19 cellular contexts compared by ENCODE assay signal in genomic region chr1:246155923-246156322, GRCh38.
A peak's percentile ranks its signal among the peaks of the same experiment; 100 is the strongest.
DNase-seq lines count a peak whose midpoint lies in the region; TF ChIP-seq lines count a peak whose summit lies in the region.
"Had no signal": no experiment of that assay in that cellular context is flagged by ENCODE, and none has a peak within 500 bp of the region (broad histone marks: within the 10 kb centered on the region; RNA-seq: fewer than 3 reads in every experiment).

No MANE protein-coding gene starts in this region.

- H3K27me3 ChIP-seq in BLaER1 treated with 17β-estradiol and CSF1 and Interleukin-3, amounts not matched to agents 10 nM and 100 nM, result no peaks in the 10 kb centered on the region
- H3K27me3 ChIP-seq in tibial artery, result no peaks in the 10 kb centered on the region
- H3K27me3 ChIP-seq: BE2C had no signal

- peak; percentile 39 for DNase-seq in LoVo (ENCODE audit: low spot score)
- peak; percentile 44 for DNase-seq in dermis blood vessel endothelial cell
- peak; percentile 25 for DNase-seq in renal cortical epithelial cell (ENCODE audit: low read depth)
- DNase-seq in superior temporal gyrus (ENCODE audit: extremely low spot score), result no peak
- no peak for DNase-seq in NCI-H1105 (lab: John Stamatoyannopoulos, UW)
- no peak for DNase-seq in tibial artery
- DNase-seq in NOMO-1 treated with DMSO at 0.1 percent for 48 hours (lab: John Stamatoyannopoulos, UW; ENCODE audit: unreplicated experiment), result no peak
- DNase-seq: activated CD4-positive, alpha-beta memory T cell treated with anti-CD3 and anti-CD28 coated beads for 36 hours; activated naive CD8-positive, alpha-beta T cell treated with anti-CD3 and anti-CD28 coated beads for 36 hours; BE2C; DMS 273 treated with DMSO at 0.1 percent for 48 hours; effector CD8-positive, alpha-beta T cell; mammary epithelial cell; NCI-H1092; NCI-H69; substantia nigra; T-helper 1 cell; WERI-Rb-1 had no signal

- peaks cover 7 to 93% (median 38%) of the 10 kb centered on the region in 10 experiments; a peak in 19 of 20 replicates for H3K4me1 ChIP-seq in BLaER1 treated with 17β-estradiol and CSF1 and Interleukin-3, amounts not matched to agents 10 nM and 100 nM
- peaks cover 0 to 18% (median 0%) of the 10 kb centered on the region in 4 donors for H3K4me1 ChIP-seq in tibial artery
- H3K4me1 ChIP-seq: BE2C had no signal

- no peaks in the 10 kb centered on the region for H4K20me1 ChIP-seq in BLaER1 treated with 17β-estradiol and CSF1 and Interleukin-3, amounts not matched to agents 10 nM and 100 nM

- H3K36me3 ChIP-seq in BLaER1 treated with 17β-estradiol and CSF1 and Interleukin-3, amounts not matched to agents 10 nM and 100 nM, result no peaks in the 10 kb centered on the region
- no peaks in the 10 kb centered on the region for H3K36me3 ChIP-seq in tibial artery
- H3K36me3 ChIP-seq: BE2C, WERI-Rb-1 had no signal

- no peaks in the 10 kb centered on the region for H3K9me3 ChIP-seq in BLaER1 treated with 17β-estradiol and CSF1 and Interleukin-3, amounts not matched to agents 10 nM and 100 nM (replicated peaks in 1 of 11)
- H3K9me3 ChIP-seq in tibial artery, result no peaks in the 10 kb centered on the region
- H3K9me3 ChIP-seq: BE2C had no signal

- TF ChIP-seq CTCF in tibial artery (IDR thresholded peaks at IDR 0.05), result no peak

- no peak overlapping the region for H3K4me3 ChIP-seq in BLaER1 treated with 17β-estradiol and CSF1 and Interleukin-3, amounts not matched to agents 10 nM and 100 nM
- H3K4me3 ChIP-seq in tibial artery, result no peak overlapping the region

- peak overlapping the region in 2 of 11 experiments; percentile 44 to 52; a peak in 3 of 22 replicates for H3K9ac ChIP-seq in BLaER1 treated with 17β-estradiol and CSF1 and Interleukin-3, amounts not matched to agents 10 nM and 100 nM

- intact Hi-C loops in tibial artery (cut with DNase I; ENCODE audit: low total_unique reads), result no loop called here

- peak overlapping the region in 7 of 11 experiments; percentile 30 to 85 (median 67); a peak in 9 of 22 replicates for H3K27ac ChIP-seq in BLaER1 treated with 17β-estradiol and CSF1 and Interleukin-3, amounts not matched to agents 10 nM and 100 nM
- H3K27ac ChIP-seq in tibial artery, result no peak overlapping the region
- H3K27ac ChIP-seq: WERI-Rb-1 had no signal

- peak overlapping the region in 6 of 11 experiments; percentile 8 to 94 (median 84); a peak in 11 of 22 replicates for H3K4me2 ChIP-seq in BLaER1 treated with 17β-estradiol and CSF1 and Interleukin-3, amounts not matched to agents 10 nM and 100 nM

Comparison
In these comparisons a context has a peak if more than half of its experiments do, and no peak if none do; other contexts are left out.
1. H3K27ac ChIP-seq: peak in BLaER1 treated with 17β-estradiol and CSF1 and Interleukin-3, amounts not matched to agents 10 nM and 100 nM (7 of 11); none in tibial artery (0 of 2).
2. DNase-seq: peak in LoVo (single experiment), dermis blood vessel endothelial cell (single experiment) and renal cortical epithelial cell (single experiment); none in superior temporal gyrus (single experiment), NCI-H1105 (single experiment), tibial artery (0 of 2) and NOMO-1 treated with DMSO at 0.1 percent for 48 hours (single experiment).